ENCODE assay signal across 8 cellular contexts in the genomic region with DNA sequence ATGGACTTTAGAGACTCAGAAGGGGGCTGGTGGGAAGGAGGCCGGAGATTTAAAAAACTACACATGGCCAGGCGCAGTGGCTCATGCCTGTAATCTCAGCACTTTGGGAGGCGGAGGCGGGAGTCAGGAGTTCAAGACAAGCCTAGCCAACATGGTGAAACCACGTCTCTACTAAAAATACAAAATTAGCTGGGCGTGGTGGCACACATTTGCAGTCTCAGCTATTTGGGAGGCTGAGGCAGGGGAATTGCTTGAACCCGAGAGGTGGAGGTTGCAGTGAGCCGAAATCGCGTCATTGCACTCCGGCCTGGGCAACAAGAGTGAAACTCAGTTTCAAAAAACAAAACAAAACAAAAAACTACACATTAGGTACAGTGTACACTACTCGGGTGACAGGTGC.
A peak's percentile ranks its signal among the peaks of the same experiment; 100 is the strongest.
DNase-seq lines count a peak whose midpoint lies in the region; ATAC-seq, FAIRE-seq and TF ChIP-seq lines count a peak whose summit lies in the region.
"Not testable (repeated sequence)": the region's sequence is repeated elsewhere in the genome, so short reads cannot be mapped to it uniquely, and the experiment has no call there.

No MANE protein-coding gene starts in this region.

- H4K91ac ChIP-seq in mesenchymal stem cell (ENCODE audit: low read length), result not testable (repeated sequence)

- H3K36me3 Mint-ChIP-seq in CD8-positive, alpha-beta memory T cell, result peaks cover 8 to 34% (median 14%) of the 10 kb centered on the region in 3 donors
- peaks cover 28% of the 10 kb centered on the region for H3K36me3 Mint-ChIP-seq in activated CD4-positive, alpha-beta T cell treated with anti-CD3 and anti-CD28 coated beads, Interleukin-2, amount 10 ng/mL, durations not matched to agents 24 days and 14 days (ENCODE audit: low read depth)
- not testable (repeated sequence) for H3K36me3 Mint-ChIP-seq in astrocyte (ENCODE audit: low read depth, unreplicated experiment)

- H2BK15ac ChIP-seq in mesenchymal stem cell (ENCODE audit: low read depth, poor library complexity, severe bottlenecking), result not testable (repeated sequence)

- ATAC-seq in thoracic aorta (ENCODE audit: insufficient number of reproducible peaks, low FRiP score, low read depth), result not testable (repeated sequence)

- peaks cover 37 to 44% (median 42%) of the 10 kb centered on the region in 3 donors for H3K4me1 Mint-ChIP-seq in CD8-positive, alpha-beta memory T cell
- H3K4me1 Mint-ChIP-seq in activated CD4-positive, alpha-beta T cell treated with anti-CD3 and anti-CD28 coated beads, Interleukin-2, amount 10 ng/mL, durations not matched to agents 24 days and 14 days, result peaks cover 27% of the 10 kb centered on the region
- H3K4me1 Mint-ChIP-seq in astrocyte (ENCODE audit: low read depth, unreplicated experiment), result not testable (repeated sequence)

- not testable (repeated sequence) for H3K9me3 ChIP-seq in CD8-positive, alpha-beta memory T cell (ENCODE audit: low read length); MG63; astrocyte (ENCODE audit: insufficient read depth, low read depth, low read length); esophagus squamous epithelium; mesenchymal stem cell (ENCODE audit: control insufficient read depth, low read length); ovary; thoracic aorta

- H3K18ac ChIP-seq in mesenchymal stem cell (ENCODE audit: low read depth in 1 of 2, low read length in 2 of 2), result not testable (repeated sequence)

- H3K4me3 Mint-ChIP-seq in CD8-positive, alpha-beta memory T cell, result peak overlapping the region; percentile 98 to 99 (median 98)
- peak overlapping the region; percentile 94 for H3K4me3 Mint-ChIP-seq in activated CD4-positive, alpha-beta T cell treated with anti-CD3 and anti-CD28 coated beads, Interleukin-2, amount 10 ng/mL, durations not matched to agents 24 days and 14 days
- H3K4me3 Mint-ChIP-seq in astrocyte (ENCODE audit: unreplicated experiment), result peak overlapping the region; percentile 90

- H3K14ac ChIP-seq in mesenchymal stem cell (ENCODE audit: low read length in 2 of 2), result not testable (repeated sequence)

- peak overlapping the region; percentile 95 for H3K4me2 ChIP-seq in astrocyte (ENCODE audit: low read length)
- not testable (repeated sequence) for H3K4me2 ChIP-seq in mesenchymal stem cell (ENCODE audit: low read length, poor library complexity, severe bottlenecking)

- H3K4me3 ChIP-seq in CD8-positive, alpha-beta memory T cell (ENCODE audit: low read length); astrocyte (ENCODE audit: insufficient read depth, low read depth, low read length): not testable (repeated sequence)
- H3K4me3 ChIP-seq in MG63 (peak overlapping the region; percentile 96), esophagus squamous epithelium (peak overlapping the region in 3 of 4 donors; percentile 68 to 87 (median 71)), mesenchymal stem cell (ENCODE audit: insufficient read depth in 1 of 2, low read depth in 1 of 2, low read length in 2 of 2) (peak overlapping the region in 1 of 2 experiments; percentile 99), ovary (peak overlapping the region; percentile 78), thoracic aorta (peak overlapping the region; percentile 86)

- not testable (repeated sequence) for H3K27me3 Mint-ChIP-seq in CD8-positive, alpha-beta memory T cell; activated CD4-positive, alpha-beta T cell treated with anti-CD3 and anti-CD28 coated beads, Interleukin-2, amount 10 ng/mL, durations not matched to agents 24 days and 14 days; astrocyte (ENCODE audit: low read depth, unreplicated experiment)

- peak overlapping the region; percentile 99 for H2AFZ ChIP-seq in astrocyte (ENCODE audit: low read depth, low read length)
- peak overlapping the region; percentile 29 for H2AFZ ChIP-seq in mesenchymal stem cell (ENCODE audit: low read depth, low read length)

- not testable (repeated sequence) for FAIRE-seq in astrocyte (lab: Jason Lieb, UNC)

- CTCF ChIA-PET in CD8-positive, alpha-beta memory T cell (lab: Charles Lee), result not testable (repeated sequence)

- not testable (repeated sequence) for H3K36me3 ChIP-seq in CD8-positive, alpha-beta memory T cell (ENCODE audit: insufficient read depth, low read length); MG63; astrocyte (ENCODE audit: insufficient read depth, low read length); esophagus squamous epithelium; mesenchymal stem cell (ENCODE audit: control insufficient read depth in 1 of 2, insufficient read depth in 2 of 2, low read depth in 1 of 2, low read length in 2 of 2); ovary; thoracic aorta

- TF ChIP-seq POLR2A in esophagus squamous epithelium (IDR thresholded peaks at IDR 0.05); ovary (IDR thresholded peaks at IDR 0.05): not testable (repeated sequence)

- WGBS in esophagus squamous epithelium, 2 donors, result 88 to 89% methylated on average over 12 of the region's 12 CpGs
- WGBS in mesenchymal stem cell, result 91% methylated on average over 12 of the region's 12 CpGs
- WGBS in ovary, 3 donors, result 87 to 89% (median 87%) methylated on average over 12 of the region's 12 CpGs

- not testable (repeated sequence) for H3K27ac ChIP-seq in CD8-positive, alpha-beta memory T cell (ENCODE audit: low read depth, low read length); astrocyte (ENCODE audit: low read depth, low read length); mesenchymal stem cell (ENCODE audit: low read length, poor library complexity, severe bottlenecking); ovary; thoracic aorta
- H3K27ac ChIP-seq in esophagus squamous epithelium, result peak overlapping the region in 2 of 4 donors; percentile 70 to 81

- H3K23ac ChIP-seq in mesenchymal stem cell (ENCODE audit: low read length in 2 of 2), result not testable (repeated sequence)

- not testable (repeated sequence) for H2BK5ac ChIP-seq in mesenchymal stem cell (ENCODE audit: low read depth, low read length, poor library complexity, severe bottlenecking)

- not testable (repeated sequence) for H3K9ac ChIP-seq in astrocyte (ENCODE audit: low read length)
- H3K9ac ChIP-seq in mesenchymal stem cell (ENCODE audit: low read length), result peak overlapping the region; percentile 88

- not testable (repeated sequence) for H3K9me3 Mint-ChIP-seq in CD8-positive, alpha-beta memory T cell; astrocyte (ENCODE audit: unreplicated experiment)
- H3K9me3 Mint-ChIP-seq in activated CD4-positive, alpha-beta T cell treated with anti-CD3 and anti-CD28 coated beads, Interleukin-2, amount 10 ng/mL, durations not matched to agents 24 days and 14 days, result peaks cover 11% of the 10 kb centered on the region

- H3K27me3 ChIP-seq in CD8-positive, alpha-beta memory T cell (ENCODE audit: insufficient read depth, low read length, poor library complexity, severe bottlenecking); MG63; astrocyte (ENCODE audit: insufficient read depth, low read length); esophagus squamous epithelium; mesenchymal stem cell (ENCODE audit: control insufficient read depth in 1 of 2, insufficient read depth in 1 of 2, low read length in 2 of 2); ovary; thoracic aorta (replicated peaks; ENCODE audit: insufficient read depth): not testable (repeated sequence)

- DNase-seq in CD8-positive, alpha-beta memory T cell; MG63; activated CD4-positive, alpha-beta T cell treated with anti-CD3 and anti-CD28 coated beads, Interleukin-2, amount 10 ng/mL, durations not matched to agents 24 days and 14 days; astrocyte (ENCODE audit: low read depth); esophagus squamous epithelium (lab: John Stamatoyannopoulos, UW); mesenchymal stem cell; thoracic aorta (ENCODE audit: low spot score): not testable (repeated sequence)
- peak in 2 of 5 donors; percentile 19 to 25 for DNase-seq in ovary

- H2BK120ac ChIP-seq in mesenchymal stem cell (ENCODE audit: low read depth, low read length), result not testable (repeated sequence)

- not testable (repeated sequence) for TF ChIP-seq CTCF in astrocyte (IDR thresholded peaks at IDR 0.05; ENCODE audit: insufficient read depth, low read depth, low read length); esophagus squamous epithelium (IDR thresholded peaks at IDR 0.05); ovary (IDR thresholded peaks at IDR 0.05); thoracic aorta (IDR thresholded peaks at IDR 0.05)

- H3K79me2 ChIP-seq in astrocyte (ENCODE audit: insufficient read depth, low read length), result not testable (repeated sequence)

- peak overlapping the region in 2 of 8 donors; percentile 41 to 89 for H3K27ac Mint-ChIP-seq in CD8-positive, alpha-beta memory T cell
- H3K27ac Mint-ChIP-seq in activated CD4-positive, alpha-beta T cell treated with anti-CD3 and anti-CD28 coated beads, Interleukin-2, amount 10 ng/mL, durations not matched to agents 24 days and 14 days, result peak overlapping the region; percentile 73
- H3K27ac Mint-ChIP-seq in astrocyte (ENCODE audit: unreplicated experiment), result not testable (repeated sequence)

- not testable (repeated sequence) for TF ChIP-seq EP300 in ovary (IDR thresholded peaks at IDR 0.05)

- intact Hi-C loops in activated CD4-positive, alpha-beta T cell treated with anti-CD3 and anti-CD28 coated beads, Interleukin-2, amount 10 ng/mL, durations not matched to agents 24 days and 14 days (cut with micrococcal nuclease), result loop anchor here (5.0 to 10.0 kb wide), 4 partner anchors 551 to 1261 kb away; a partner anchor contains a TSS
- intact Hi-C loops in esophagus squamous epithelium (cut with DNase I); ovary (cut with DNase I): not testable (repeated sequence)

- peaks cover 13% of the 10 kb centered on the region for H3K79me1 ChIP-seq in mesenchymal stem cell (replicated peaks; ENCODE audit: low read length, poor library complexity, severe bottlenecking)

- not testable (repeated sequence) for H4K20me1 ChIP-seq in astrocyte (ENCODE audit: insufficient read depth, low read length)

- peaks cover 25% of the 10 kb centered on the region for H3K4me1 ChIP-seq in CD8-positive, alpha-beta memory T cell (ENCODE audit: insufficient read depth, low read length)
- not testable (repeated sequence) for H3K4me1 ChIP-seq in astrocyte (ENCODE audit: insufficient read depth, low read length); ovary (ENCODE audit: insufficient read depth)
- H3K4me1 ChIP-seq in esophagus squamous epithelium, result peaks cover 7 to 32% (median 12%) of the 10 kb centered on the region in 3 donors
- H3K4me1 ChIP-seq in mesenchymal stem cell (ENCODE audit: control insufficient read depth, insufficient read depth, low read depth, low read length), result peaks cover 11% of the 10 kb centered on the region
- H3K4me1 ChIP-seq in thoracic aorta (ENCODE audit: control insufficient read depth in 1 of 2, low read depth in 2 of 2), result peaks cover 16 to 23% of the 10 kb centered on the region in 2 donors

- not testable (repeated sequence) for H4K8ac ChIP-seq in mesenchymal stem cell (ENCODE audit: low read length)

- POLR2A ChIA-PET in CD8-positive, alpha-beta memory T cell (lab: Charles Lee), result not testable (repeated sequence)

- not testable (repeated sequence) for H3K4ac ChIP-seq in mesenchymal stem cell (ENCODE audit: low read depth in 1 of 2, low read length in 2 of 2)

- not testable (repeated sequence) for H2AK5ac ChIP-seq in mesenchymal stem cell (ENCODE audit: low read length, severe bottlenecking)

- H2BK12ac ChIP-seq in mesenchymal stem cell (ENCODE audit: low read length in 2 of 2), result not testable (repeated sequence)
